ENCODE assay signal across 8 cellular contexts in genomic region chr4:7575426-7575825, GRCh38.
"Had no signal": no experiment of that assay in that cellular context is flagged by ENCODE, and none has a peak within 500 bp of the region (broad histone marks: within the 10 kb centered on the region; RNA-seq: fewer than 3 reads in every experiment).

No MANE protein-coding gene starts in this region.

- DNase-seq: GDM1, GF-D8 had no signal

- ATAC-seq: GM12878 had no signal

- FAIRE-seq: G401.6, GM12878, GM12891, GM12892, GM18507, GM19239 had no signal

- H3K4me3 ChIP-seq: GM12878 had no signal
